In the genomic region with DNA sequence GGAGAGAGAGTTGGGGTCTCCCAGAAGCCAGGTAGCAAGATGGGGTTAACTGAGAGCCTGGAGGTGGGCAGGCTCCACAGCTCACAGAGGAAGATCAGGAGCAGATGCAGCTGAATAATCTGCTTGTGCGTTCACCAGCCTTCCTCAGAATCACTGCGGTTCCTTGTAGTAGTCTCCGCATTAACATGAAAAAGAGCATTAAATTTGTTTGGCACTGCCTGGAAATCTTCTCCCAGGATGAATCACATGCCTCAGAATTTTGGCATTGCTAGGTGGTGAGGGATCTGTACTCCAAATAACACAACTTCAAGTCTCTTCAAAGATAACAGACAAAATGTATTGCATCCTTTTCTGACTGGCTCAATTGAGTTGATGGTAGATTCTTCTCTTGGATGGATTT, we compare ENCODE assay signal across 21 cellular contexts.
A peak's percentile ranks its signal among the peaks of the same experiment; 100 is the strongest.
DNase-seq lines count a peak whose midpoint lies in the region; ATAC-seq, FAIRE-seq and TF ChIP-seq lines count a peak whose summit lies in the region.
"Had no signal": no experiment of that assay in that cellular context is flagged by ENCODE, and none has a peak within 500 bp of the region (broad histone marks: within the 10 kb centered on the region; RNA-seq: fewer than 3 reads in every experiment).

No MANE protein-coding gene starts in this region.

- H2AFZ ChIP-seq in H1 (ENCODE audit: low read length) = no peak overlapping the region; the same call in 1 of the 2 replicates

- CTCF ChIA-PET in H1 (lab: Charles Lee; ENCODE audit: partially characterized antibody) = interaction anchor here (0.6 kb wide), 1 partner anchor 427 kb away, joined by 3 read pairs; no protein-coding TSS in a partner anchor

- no peak overlapping the region for H2AK5ac ChIP-seq in H1 (ENCODE audit: low read depth, low read length)

- no peak overlapping the region for H3K9ac ChIP-seq in H1 (replicated peaks in 1 of 4; ENCODE audit: extremely low read depth in 1 of 4, low read depth in 3 of 4, low read length in 3 of 4)
- H3K9ac ChIP-seq: BLaER1 had no signal

- DNase-seq in Daoy (ENCODE audit: low read depth) = peak; percentile 14
- DNase-seq in MG63 = peak; percentile 56
- no peak for DNase-seq in H1 (ENCODE audit: low read depth in 1 of 2, low spot score in 2 of 2)
- DNase-seq: Caco-2; CD4-positive, CD25-positive, alpha-beta regulatory T cell; CD8-positive, alpha-beta T cell; DMS153; DND-41; EL; GDM1; HFFc6 had no signal

- 80% methylated on average over 3 of the region's 3 CpGs; no CpG with 5 or more reads in 1 of the 2 experiments for WGBS in H1 (ENCODE audit: extremely low coverage in 1 of 2, insufficient coverage in 1 of 2, insufficient read length in 1 of 2, insufficient replicate concordance in 2 of 2, low coverage in 1 of 2, low lambda C conversion rate in 2 of 2, missing lambda C conversion rate in 1 of 2), 2 experiments

- no peaks in the 10 kb centered on the region for H3K23me2 ChIP-seq in H1 (ENCODE audit: low read depth, low read length)

- no peaks in the 10 kb centered on the region for H4K20me1 ChIP-seq in H1 (replicated peaks in 1 of 2; ENCODE audit: control insufficient read depth in 1 of 2, insufficient read depth in 2 of 2, low read length in 2 of 2)
- H4K20me1 ChIP-seq: BLaER1 had no signal

- H3K4me2 ChIP-seq in H1 (ENCODE audit: insufficient read depth in 1 of 2, low read depth in 2 of 2, low read length in 2 of 2) = no peak overlapping the region
- H3K4me2 ChIP-seq: BLaER1 had no signal

- H2BK15ac ChIP-seq in H1 (ENCODE audit: low read length) = no peak overlapping the region

- H3K4me3 ChIP-seq in MG63 (no peak overlapping the region), H1 (ENCODE audit: extremely low read depth in 1 of 4, insufficient read depth in 2 of 4, low read depth in 3 of 4, low read length in 4 of 4) (no peak overlapping the region)
- H3K4me3 ChIP-seq: BLaER1, HAP-1 had no signal

- peak; percentile 32 for FAIRE-seq in H1 (lab: Jason Lieb, UNC)
- FAIRE-seq: A204.1, GM12891, GM18507 had no signal

- no peak for TF ChIP-seq POLR2A in H1 (IDR thresholded peaks at IDR 0.05; ENCODE audit: control extremely low read depth in 1 of 2, low read depth in 2 of 2, low read length in 2 of 2)

- H3K18ac ChIP-seq in H1 (ENCODE audit: extremely low read depth, low read length) = no peak overlapping the region

- H2BK12ac ChIP-seq in H1 (ENCODE audit: low read depth, low read length) = no peak overlapping the region

- no peak overlapping the region for H4K5ac ChIP-seq in H1 (ENCODE audit: insufficient read length, low read depth, low read length)

- ATAC-seq in GM21576 (IDR thresholded peaks at IDR 0.05; ENCODE audit: unreplicated experiment) (no peak), GM21786 (IDR thresholded peaks at IDR 0.05; ENCODE audit: unreplicated experiment) (no peak), GM21717 (IDR thresholded peaks at IDR 0.05; ENCODE audit: unreplicated experiment) (no peak)
- ATAC-seq: CD8-positive, alpha-beta T cell had no signal

- H2BK120ac ChIP-seq in H1 (replicated peaks; ENCODE audit: low read depth, low read length) = no peak overlapping the region

- no peaks in the 10 kb centered on the region for H3K4me1 ChIP-seq in H1 (replicated peaks in 1 of 4; ENCODE audit: control insufficient read depth in 3 of 4, insufficient read depth in 4 of 4, low read length in 3 of 4)
- H3K4me1 ChIP-seq: BLaER1, Caco-2, HAP-1 had no signal

- no peak overlapping the region for H3K14ac ChIP-seq in H1 (ENCODE audit: insufficient read length)

- H3K9me3 ChIP-seq in MG63 (no peaks in the 10 kb centered on the region), H1 (ENCODE audit: insufficient read depth in 2 of 2, low read depth in 1 of 2, low read length in 1 of 2) (no peaks in the 10 kb centered on the region)
- H3K9me3 ChIP-seq: BLaER1, Caco-2, HAP-1 had no signal

- H2BK20ac ChIP-seq in H1 (ENCODE audit: low read length) = no peak overlapping the region

- no peak overlapping the region for H3K27ac ChIP-seq in H1 (ENCODE audit: low read depth, low read length)
- H3K27ac ChIP-seq: 22Rv1, BLaER1, C4-2B had no signal

- H3K23ac ChIP-seq in H1 (ENCODE audit: insufficient read length) = no peak overlapping the region

- no peaks in the 10 kb centered on the region for H3K79me2 ChIP-seq in H1 (ENCODE audit: control insufficient read depth in 1 of 2, insufficient read depth in 2 of 2, low read length in 2 of 2)

- TF ChIP-seq CTCF in H1 (IDR thresholded peaks at IDR 0.05; ENCODE audit: control extremely low read depth in 1 of 3, insufficient read depth in 1 of 3, low read depth in 1 of 3, low read length in 3 of 3) = no peak

- no peak overlapping the region for H3K56ac ChIP-seq in H1 (replicated peaks; ENCODE audit: insufficient read length, low read depth, low read length)

- H4K91ac ChIP-seq in H1 (replicated peaks; ENCODE audit: insufficient read length, low read length) = no peak overlapping the region

- H3K27me3 ChIP-seq in MG63 (no peaks in the 10 kb centered on the region), H1 (replicated peaks in 1 of 4; ENCODE audit: control insufficient read depth in 3 of 4, extremely low read depth in 1 of 4, insufficient read depth in 3 of 4, low read length in 3 of 4) (no peaks in the 10 kb centered on the region)
- H3K27me3 ChIP-seq: BLaER1 had no signal

- POLR2A ChIA-PET in H1 (lab: Charles Lee; ENCODE audit: partially characterized antibody) = no interaction called here

- TF ChIP-seq EP300 in H1 (IDR thresholded peaks at IDR 0.05; ENCODE audit: borderline replicate concordance in 1 of 2, low read depth in 2 of 2, low read length in 2 of 2) = no peak

- H3K36me3 ChIP-seq in MG63 (no peaks in the 10 kb centered on the region), H1 (ENCODE audit: control insufficient read depth in 2 of 4, insufficient read depth in 4 of 4, low read length in 3 of 4) (no peaks in the 10 kb centered on the region)
- H3K36me3 ChIP-seq: BLaER1, HAP-1 had no signal

- no peak for TF ChIP-seq RAD21 in H1 (IDR thresholded peaks at IDR 0.05 in 1 of 2, conservative IDR thresholded peaks at IDR 0.05 in 1 of 2; ENCODE audit: low read depth in 2 of 2, low read length in 2 of 2)

- no peak overlapping the region for H3K4ac ChIP-seq in H1 (replicated peaks; ENCODE audit: insufficient read length, low read depth, low read length)

- no peak overlapping the region for H2BK5ac ChIP-seq in H1 (ENCODE audit: low read depth, low read length)

- H4K8ac ChIP-seq in H1 (ENCODE audit: extremely low read depth, insufficient read depth, low read length) = no peak overlapping the region

- no peaks in the 10 kb centered on the region for H3K79me1 ChIP-seq in H1 (ENCODE audit: low read depth, low read length)

TF ChIP-seq in H1, 55 proteins besides CTCF, POLR2A, EP300 and RAD21:
- TF ChIP-seq HDAC6 (IDR thresholded peaks at IDR 0.05; ENCODE audit: low read depth, low read length) = no peak
- no peak for TF ChIP-seq GABPA (IDR thresholded peaks at IDR 0.05; ENCODE audit: borderline replicate concordance, insufficient read depth, low read length)
- no peak for TF ChIP-seq MAFK (IDR thresholded peaks at IDR 0.05; ENCODE audit: low read depth, low read length)
- no peak for TF ChIP-seq TCF12 (IDR thresholded peaks at IDR 0.05; ENCODE audit: low read depth, low read length)
- no peak for TF ChIP-seq CHD1 (IDR thresholded peaks at IDR 0.05; ENCODE audit: low read depth, low read length)
- no peak for TF ChIP-seq SAP30 (IDR thresholded peaks at IDR 0.05; ENCODE audit: insufficient read depth, insufficient replicate concordance, low read length)

Comparison
In these comparisons a context has a peak if more than half of its experiments do, and no peak if none do; other contexts are left out.
1. DNase-seq: peak in Daoy (single experiment) and MG63 (single experiment); none in H1 (0 of 2).